8 cellular contexts compared by ENCODE assay signal in genomic region chr16:30805370-30806169, GRCh38. TPM values are rescaled to one million over a fixed set of nuclear protein-coding genes. Genes with fewer than 3 reads are reported as not detected.
DNase-seq lines count a peak whose midpoint lies in the region; ATAC-seq and TF ChIP-seq lines count a peak whose summit lies in the region.

No MANE protein-coding gene starts in this region.

- no peaks in the 10 kb centered on the region for H3K36me3 ChIP-seq in testis (ENCODE audit: low read depth, missing control alignments)

- H3K36me3 Mint-ChIP-seq in natural killer cell treated with Interleukin-12 subunit alpha and Interleukin-12 subunit beta and Interleukin-15 and Interleukin-18, amount 100 ng/mL, for 72 hours, result no peaks in the 10 kb centered on the region

- TF ChIP-seq POLR2A in testis (IDR thresholded peaks at IDR 0.05), result peak; percentile 52

- H3K4me3 Mint-ChIP-seq in natural killer cell treated with Interleukin-12 subunit alpha and Interleukin-12 subunit beta and Interleukin-15 and Interleukin-18, amount 100 ng/mL, for 72 hours, result peak overlapping the region; percentile 97

- no peaks in the 10 kb centered on the region for H3K9me3 Mint-ChIP-seq in natural killer cell treated with Interleukin-12 subunit alpha and Interleukin-12 subunit beta and Interleukin-15 and Interleukin-18, amount 100 ng/mL, for 72 hours

- peak; percentile 87 to 90 for ATAC-seq in natural killer cell treated with Interleukin-12 subunit alpha and Interleukin-12 subunit beta and Interleukin-15 and Interleukin-18, amount 100 ng/mL, for 72 hours
- no peak for ATAC-seq in HG03135 (IDR thresholded peaks at IDR 0.05; ENCODE audit: unreplicated experiment)

- WGBS in testis, 2 donors, result 0 to 2% methylated on average over 19 to 54 of the region's 62 CpGs

- H3K27ac ChIP-seq in testis, result peak overlapping the region; percentile 84 to 89

- peaks cover 9 to 12% of the 10 kb centered on the region in 2 donors for H3K4me1 Mint-ChIP-seq in natural killer cell treated with Interleukin-12 subunit alpha and Interleukin-12 subunit beta and Interleukin-15 and Interleukin-18, amount 100 ng/mL, for 72 hours (ENCODE audit: low read depth in 2 of 2)

- peak overlapping the region; percentile 61 to 86 for H3K27ac Mint-ChIP-seq in natural killer cell treated with Interleukin-12 subunit alpha and Interleukin-12 subunit beta and Interleukin-15 and Interleukin-18, amount 100 ng/mL, for 72 hours

- peaks cover 4% of the 10 kb centered on the region for H3K4me1 ChIP-seq in testis

- no peaks in the 10 kb centered on the region for H3K9me3 ChIP-seq in testis

- DNase-seq in DMS153 (lab: John Stamatoyannopoulos, UW) (peak; percentile 65), HT1080 (ENCODE audit: low read depth) (peak; percentile 68), RPMI7951 (ENCODE audit: low read depth) (peak; percentile 82), foreskin fibroblast (peak; percentile 81 to 94), testis (peak; percentile 91)
- DNase-seq in activated naive CD4-positive, alpha-beta T cell treated with Interleukin-2 at 50 U/mL for 16 hours, result peak; percentile 57
- DNase-seq in natural killer cell treated with Interleukin-12 subunit alpha and Interleukin-12 subunit beta and Interleukin-15 and Interleukin-18, amount 100 ng/mL, for 72 hours (ENCODE audit: low spot score), result peak; percentile 74

- no peaks in the 10 kb centered on the region for H3K27me3 Mint-ChIP-seq in natural killer cell treated with Interleukin-12 subunit alpha and Interleukin-12 subunit beta and Interleukin-15 and Interleukin-18, amount 100 ng/mL, for 72 hours

- TF ChIP-seq CTCF in foreskin fibroblast (IDR thresholded peaks at IDR 0.05; ENCODE audit: low read depth, low read length), result no peak
- no peak for TF ChIP-seq CTCF in testis (IDR thresholded peaks at IDR 0.05)

- intact Hi-C loops in testis (cut with DNase I; ENCODE audit: low total_unique reads), result no loop called here

- H3K27me3 ChIP-seq in testis, result no peaks in the 10 kb centered on the region

- H3K4me3 ChIP-seq in foreskin fibroblast (ENCODE audit: low read depth in 1 of 2, low read length in 2 of 2) (peak overlapping the region; percentile 77 to 86), testis (peak overlapping the region; percentile 61 to 90)

RNA-seq across cellular contexts. Expression of gene ZNF629, which starts 18.6 kb away (rescaled TPM):
- total RNA-seq in HT1080 (2014; rRNA removed; shearing (Covaris generic)), result 14.5 and 15.9 TPM in 2 replicates
- polyA plus RNA-seq in HT1080 (2015; cell fraction: cytosol; rRNA removed), result 5.2 and 6.0 TPM in 2 replicates
- polyA plus RNA-seq in HT1080 (2015; cell fraction: nucleus; rRNA removed), result 10.5 and 10.9 TPM in 2 replicates
- total RNA-seq in RPMI7951 (2014; rRNA removed; shearing (Covaris generic)), result 7.5 and 8.3 TPM in 2 replicates
- 1 to 10 TPM in 1 of 2 donors, under 1 TPM in 1; 0.98 to 3.8 TPM for total RNA-seq in natural killer cell treated with Interleukin-12 subunit alpha and Interleukin-12 subunit beta and Interleukin-15 and Interleukin-18, amount 100 ng/mL, for 72 hours
- 10 to 100 TPM; 19.4 to 21.9 TPM for total RNA-seq in testis
- polyA plus RNA-seq in testis (ENCODE audit: insufficient read depth, low read depth, low replicate concordance), result 11.2 TPM

RNA-seq across cellular contexts. Expression of gene RNF40, which starts 43.4 kb away (rescaled TPM):
- 96.2 and 104 TPM in 2 replicates for total RNA-seq in HT1080 (2014; rRNA removed; shearing (Covaris generic))
- 46.4 and 48.5 TPM in 2 replicates for polyA plus RNA-seq in HT1080 (2015; cell fraction: cytosol; rRNA removed)
- 86.0 and 86.3 TPM in 2 replicates for polyA plus RNA-seq in HT1080 (2015; cell fraction: nucleus; rRNA removed)
- total RNA-seq in RPMI7951 (2014; rRNA removed; shearing (Covaris generic)), result 45.3 and 48.2 TPM in 2 replicates
- 100 to 1,000 TPM; 120 to 161 TPM for total RNA-seq in natural killer cell treated with Interleukin-12 subunit alpha and Interleukin-12 subunit beta and Interleukin-15 and Interleukin-18, amount 100 ng/mL, for 72 hours
- 100 to 1,000 TPM; 143 to 162 TPM for total RNA-seq in testis
- 219 TPM for polyA plus RNA-seq in testis (ENCODE audit: insufficient read depth, low read depth, low replicate concordance)

RNA-seq across cellular contexts. Expression of gene CFAP119, which starts 43.7 kb away (rescaled TPM):
- total RNA-seq in HT1080 (2014; rRNA removed; shearing (Covaris generic)), result 5.7 and 5.9 TPM in 2 replicates
- polyA plus RNA-seq in HT1080 (2015; cell fraction: cytosol; rRNA removed), result 1.6 and 2.7 TPM in 2 replicates
- 21.8 and 24.7 TPM in 2 replicates for polyA plus RNA-seq in HT1080 (2015; cell fraction: nucleus; rRNA removed)
- 3.4 and 4.6 TPM in 2 replicates for total RNA-seq in RPMI7951 (2014; rRNA removed; shearing (Covaris generic))
- total RNA-seq in natural killer cell treated with Interleukin-12 subunit alpha and Interleukin-12 subunit beta and Interleukin-15 and Interleukin-18, amount 100 ng/mL, for 72 hours, result 10 to 100 TPM in 1 of 2 donors, 1 to 10 TPM in 1; 3.4 to 17.0 TPM
- 10 to 100 TPM; 31.5 to 54.2 TPM for total RNA-seq in testis
- polyA plus RNA-seq in testis (ENCODE audit: insufficient read depth, low read depth, low replicate concordance), result 43.3 TPM

RNA-seq across cellular contexts. Expression of gene PHKG2, which starts 57.3 kb away (rescaled TPM):
- 24.8 and 25.7 TPM in 2 replicates for total RNA-seq in HT1080 (2014; rRNA removed; shearing (Covaris generic))
- polyA plus RNA-seq in HT1080 (2015; cell fraction: cytosol; rRNA removed), result 17.8 and 19.7 TPM in 2 replicates
- polyA plus RNA-seq in HT1080 (2015; cell fraction: nucleus; rRNA removed), result 52.3 and 58.0 TPM in 2 replicates
- 25.3 and 30.9 TPM in 2 replicates for total RNA-seq in RPMI7951 (2014; rRNA removed; shearing (Covaris generic))
- total RNA-seq in natural killer cell treated with Interleukin-12 subunit alpha and Interleukin-12 subunit beta and Interleukin-15 and Interleukin-18, amount 100 ng/mL, for 72 hours, result 10 to 100 TPM; 50.2 to 63.8 TPM
- total RNA-seq in testis, result 100 to 1,000 TPM in 1 of 2 donors, 10 to 100 TPM in 1; 78.4 to 129 TPM
- 312 TPM for polyA plus RNA-seq in testis (ENCODE audit: insufficient read depth, low read depth, low replicate concordance)
